In the genomic region with DNA sequence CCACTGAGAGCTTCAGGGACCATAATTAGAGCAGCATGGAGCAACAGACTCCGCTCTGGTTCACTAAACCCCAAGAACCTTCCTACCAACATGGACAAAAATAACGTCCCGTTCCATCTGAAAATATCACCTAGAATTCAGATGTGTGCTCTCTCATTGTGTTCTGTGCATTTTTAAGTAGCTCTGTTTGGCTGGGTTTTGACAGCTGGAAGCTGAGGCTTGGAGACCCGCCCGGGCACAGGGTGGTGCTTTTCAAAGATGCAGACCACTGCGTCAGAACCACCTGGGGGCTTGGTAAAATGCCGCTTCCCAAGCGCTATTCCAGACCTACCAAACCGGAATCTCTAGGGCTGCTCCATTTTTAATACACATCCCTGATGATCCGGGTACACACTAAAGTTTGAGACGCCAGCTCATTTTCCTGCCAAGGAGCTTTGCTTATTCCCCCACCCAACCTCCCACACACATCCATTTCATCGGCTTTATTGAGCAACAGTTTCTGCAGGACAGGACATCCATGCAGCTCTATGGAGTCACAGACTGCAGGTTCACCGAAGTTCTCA, we compare ENCODE assay signal across 18 cellular contexts.
DNase-seq lines count a peak whose midpoint lies in the region; ATAC-seq and TF ChIP-seq lines count a peak whose summit lies in the region.
"Had no signal": no experiment of that assay in that cellular context is flagged by ENCODE, and none has a peak within 500 bp of the region (broad histone marks: within the 10 kb centered on the region; RNA-seq: fewer than 3 reads in every experiment).

No MANE protein-coding gene starts in this region.

- CTCF ChIA-PET in Calu3 (lab: Charles Lee), result no interaction called here

- H3K27ac Mint-ChIP-seq in Calu3 (ENCODE audit: unreplicated experiment), result no peak overlapping the region
- H3K27ac Mint-ChIP-seq: activated B cell treated with CpG ODN at 0.5 μM for 24 hours; activated T-helper 17 cell treated with anti-CD3 and anti-CD28 coated beads, Interleukin-2, amount 50 U/mL, for 72 hours; CD4-positive, alpha-beta T cell; IgD-negative memory B cell had no signal

- no peaks in the 10 kb centered on the region for H3K36me3 Mint-ChIP-seq in Calu3 (ENCODE audit: insufficient read depth, unreplicated experiment)
- H3K36me3 Mint-ChIP-seq: IgD-negative memory B cell had no signal

- DNase-seq in AG08395 (ENCODE audit: low spot score) (peak; percentile 14), NCI-H345 treated with DMSO at 0.1 percent for 48 hours (lab: John Stamatoyannopoulos, UW; ENCODE audit: unreplicated experiment) (peak; percentile 79), dorsolateral prefrontal cortex (peak in 8 of 10 donors; percentile 38 to 73 (median 60)), islet precursor cell (peak; percentile 22), NCI-H2107 (lab: John Stamatoyannopoulos, UW) (no peak), GM13976 (ENCODE audit: low spot score) (no peak), Calu3 (no peak)
- DNase-seq: activated B cell treated with CpG ODN at 0.5 μM for 24 hours; adrenal gland; CD4-positive, alpha-beta T cell; DND-41; NCI-H1048; upper lobe of right lung had no signal

- H3K4me3 Mint-ChIP-seq in Calu3 (ENCODE audit: low read depth, unreplicated experiment), result no peak overlapping the region
- H3K4me3 Mint-ChIP-seq: activated B cell treated with CpG ODN at 0.5 μM for 24 hours; activated T-helper 17 cell treated with anti-CD3 and anti-CD28 coated beads, Interleukin-2, amount 50 U/mL, for 72 hours; CD4-positive, alpha-beta T cell; IgD-negative memory B cell had no signal

- intact Hi-C loops in dorsolateral prefrontal cortex (cut with DNase I), result no loop called here
- intact Hi-C loops in Calu3 (cut with micrococcal nuclease; ENCODE audit: unreplicated experiment), result no loop called here

- H3K4me3 ChIP-seq in dorsolateral prefrontal cortex, result peak overlapping the region in 1 of 59 donors; percentile 2
- H3K4me3 ChIP-seq: adrenal gland, esophagus muscularis mucosa, hepatocyte, upper lobe of right lung had no signal

- BruUV-seq in Calu3 (replicated peaks; lab: Mats Ljungman, UMichigan), result no TSS peak

- ATAC-seq in HG03354 (IDR thresholded peaks at IDR 0.05; ENCODE audit: poor library complexity, severe bottlenecking, unreplicated experiment), result no peak
- ATAC-seq: activated T-helper 17 cell treated with anti-CD3 and anti-CD28 coated beads, Interleukin-2, amount 50 U/mL, for 72 hours; upper lobe of right lung had no signal

- in situ Hi-C loops in GM13976 (cut with MboI; ENCODE audit: low sequenced_read_pairs, unreplicated experiment), result no loop called here

- no peaks in the 10 kb centered on the region for H3K9me3 Mint-ChIP-seq in Calu3 (ENCODE audit: low read depth, unreplicated experiment)
- H3K9me3 Mint-ChIP-seq: activated B cell treated with CpG ODN at 0.5 μM for 24 hours; activated T-helper 17 cell treated with anti-CD3 and anti-CD28 coated beads, Interleukin-2, amount 50 U/mL, for 72 hours; CD4-positive, alpha-beta T cell; IgD-negative memory B cell had no signal

- H3K27ac ChIP-seq in dorsolateral prefrontal cortex, result peak overlapping the region in 57 of 59 donors; percentile 35 to 95 (median 76)
- H3K27ac ChIP-seq: adrenal gland, esophagus muscularis mucosa, hepatocyte, upper lobe of right lung had no signal

- peaks cover 47% of the 10 kb centered on the region for H3K27me3 Mint-ChIP-seq in Calu3 (ENCODE audit: unreplicated experiment)
- H3K27me3 Mint-ChIP-seq: activated B cell treated with CpG ODN at 0.5 μM for 24 hours had no signal

- TF ChIP-seq CTCF in dorsolateral prefrontal cortex (IDR thresholded peaks at IDR 0.05 in 54 of 56, conservative IDR thresholded peaks at IDR 0.05 in 2 of 56; ENCODE audit: low read depth in 1 of 56, partially characterized antibody in 56 of 56) (no peak), GM13976 (IDR thresholded peaks at IDR 0.05; ENCODE audit: borderline replicate concordance, control extremely low read depth, extremely low read depth, insufficient read depth, missing control alignments) (no peak), Calu3 (IDR thresholded peaks at IDR 0.05; ENCODE audit: unreplicated experiment) (no peak)

- H3K27me3 ChIP-seq in dorsolateral prefrontal cortex, result no peaks in the 10 kb centered on the region
- H3K27me3 ChIP-seq: adrenal gland, esophagus muscularis mucosa, hepatocyte, upper lobe of right lung had no signal

- no peaks in the 10 kb centered on the region for H3K4me1 Mint-ChIP-seq in Calu3 (ENCODE audit: low read depth, unreplicated experiment)
- H3K4me1 Mint-ChIP-seq: activated B cell treated with CpG ODN at 0.5 μM for 24 hours; activated T-helper 17 cell treated with anti-CD3 and anti-CD28 coated beads, Interleukin-2, amount 50 U/mL, for 72 hours; IgD-negative memory B cell had no signal

Comparison
In these comparisons a context has a peak if more than half of its experiments do, and no peak if none do; other contexts are left out.
1. DNase-seq: peak in AG08395 (single experiment), NCI-H345 treated with DMSO at 0.1 percent for 48 hours (single experiment), dorsolateral prefrontal cortex (8 of 10) and islet precursor cell (single experiment); none in NCI-H2107 (single experiment), GM13976 (single experiment) and Calu3 (single experiment).